Comparison of ENCODE assay signal across 22 cellular contexts in the genomic region with DNA sequence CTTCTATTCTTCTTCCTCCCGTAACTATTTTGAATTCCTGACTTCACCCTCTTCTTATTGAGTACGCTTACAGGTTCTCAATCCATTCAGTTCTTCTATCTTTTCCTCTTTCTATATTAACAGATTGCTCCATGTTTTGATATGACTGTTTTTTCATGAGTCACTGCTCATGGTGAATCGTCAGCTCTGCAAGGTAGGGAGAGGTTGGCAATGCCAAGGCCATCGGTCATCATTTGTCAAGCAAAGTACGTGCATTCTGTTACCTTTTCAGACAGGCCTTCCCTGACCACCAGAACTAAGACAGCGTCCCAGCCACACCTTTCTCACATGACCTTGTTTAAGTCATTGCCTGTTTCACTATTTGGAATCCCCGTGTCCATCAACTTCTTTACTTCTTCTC.
DNase-seq lines count a peak whose midpoint lies in the region; ATAC-seq and TF ChIP-seq lines count a peak whose summit lies in the region.
"Had no signal": no experiment of that assay in that cellular context is flagged by ENCODE, and none has a peak within 500 bp of the region (broad histone marks: within the 10 kb centered on the region; RNA-seq: fewer than 3 reads in every experiment).

No MANE protein-coding gene starts in this region.

- H3K27me3 ChIP-seq in adrenal gland: no peaks in the 10 kb centered on the region

- no peak for TF ChIP-seq CTCF in adrenal gland (IDR thresholded peaks at IDR 0.05)

- no peaks in the 10 kb centered on the region for H3K4me1 ChIP-seq in adrenal gland (replicated peaks in 1 of 2)

- H3K4me3 ChIP-seq in adrenal gland: no peak overlapping the region
- H3K4me3 ChIP-seq: GM12878 had no signal

- DNase-seq in HCEC 1CT (peak; percentile 3), RPMI7951 (ENCODE audit: low read depth) (peak; percentile 13), epithelial cell of prostate (ENCODE audit: low read depth, low spot score) (peak; percentile 57), left lobe of liver (ENCODE audit: low spot score) (no peak), adrenal gland (no peak), activated T-cell treated with anti-CD3 and anti-CD28 coated beads for 4 hours (no peak)
- DNase-seq: C1 segment of cervical spinal cord; CD4-positive, alpha-beta memory T cell; COR-L47; GDM1; KBM-7; MM.1S; NCI-H2029; NCI-H446 treated with DMSO at 0.1 percent for 48 hours; NCI-H526; NCI-H82; NK-92 treated with Interleukin-12 subunit alpha and Interleukin-12 subunit beta, amount 100 ng/mL, for 24 hours; SHP77 treated with DMSO at 0.1 percent for 48 hours; SW 1271 had no signal

- TF ChIP-seq POLR2A in adrenal gland (IDR thresholded peaks at IDR 0.05): no peak

- no peak for ATAC-seq in left lobe of liver
- no peak for ATAC-seq in HG02610 (IDR thresholded peaks at IDR 0.05; ENCODE audit: unreplicated experiment)
- ATAC-seq: GM12878 had no signal

- H3K27ac ChIP-seq in epithelial cell of prostate: peak overlapping the region; percentile 41
- no peak overlapping the region for H3K27ac ChIP-seq in adrenal gland
- H3K27ac ChIP-seq: RWPE1 had no signal

- no peaks in the 10 kb centered on the region for H3K36me3 ChIP-seq in adrenal gland (replicated peaks in 1 of 2)

- intact Hi-C loops in adrenal gland (cut with DNase I): no loop called here

- WGBS in adrenal gland, 4 donors: 65 to 75% (median 69%) methylated on average over 7 of the region's 7 CpGs

- no peaks in the 10 kb centered on the region for H3K9me3 ChIP-seq in adrenal gland (replicated peaks in 1 of 3)

Comparison
In these comparisons a context has a peak if more than half of its experiments do, and no peak if none do; other contexts are left out.
1. DNase-seq: peak in HCEC 1CT (single experiment), RPMI7951 (single experiment) and epithelial cell of prostate (single experiment); none in left lobe of liver (single experiment), adrenal gland (0 of 7) and activated T-cell treated with anti-CD3 and anti-CD28 coated beads for 4 hours (single experiment).